ENCODE assay signal across 20 cellular contexts in the genomic region with DNA sequence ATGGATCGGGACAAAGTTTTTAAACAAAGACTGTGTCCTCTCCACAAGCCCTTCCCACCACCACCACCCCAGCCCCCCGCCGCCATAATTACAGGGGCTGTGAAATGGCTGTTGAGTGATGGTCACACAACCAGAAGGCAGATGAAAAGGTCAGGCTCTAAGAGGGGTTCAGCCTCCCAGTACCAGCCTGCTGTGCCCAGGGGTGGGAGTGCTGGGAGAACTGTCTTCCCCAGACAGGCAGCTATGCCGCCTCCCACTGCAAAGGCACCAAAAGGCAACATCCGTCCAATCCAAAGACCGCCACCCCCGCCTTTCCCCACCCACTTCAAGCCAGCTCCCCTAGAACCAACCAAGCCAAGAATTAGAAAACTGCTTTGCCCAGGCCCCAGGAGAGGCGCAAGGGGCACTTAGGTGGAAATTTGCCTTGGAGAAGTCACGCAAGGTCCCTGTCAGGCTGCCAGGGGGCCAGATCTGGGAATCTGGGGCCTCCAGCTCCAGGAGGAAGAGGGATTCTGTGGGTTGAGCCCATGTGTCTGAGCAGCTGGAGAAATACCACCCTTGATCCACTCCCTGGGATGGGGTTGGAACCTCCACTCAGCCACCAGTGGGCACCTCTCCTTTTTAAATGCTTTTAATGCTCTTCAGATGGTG. TPM values are rescaled to one million over a fixed set of nuclear protein-coding genes. Genes with fewer than 3 reads are reported as not detected.
DNase-seq lines count a peak whose midpoint lies in the region; ATAC-seq, FAIRE-seq and TF ChIP-seq lines count a peak whose summit lies in the region.
"Had no signal": no experiment of that assay in that cellular context is flagged by ENCODE, and none has a peak within 500 bp of the region (broad histone marks: within the 10 kb centered on the region; RNA-seq: fewer than 3 reads in every experiment).

No MANE protein-coding gene starts in this region.

- H3K9me3 ChIP-seq in cardiac muscle cell (ENCODE audit: low read depth), result no peaks in the 10 kb centered on the region
- H3K9me3 ChIP-seq in kidney (ENCODE audit: control insufficient read depth in 1 of 2, low read length in 2 of 2), result no peaks in the 10 kb centered on the region
- H3K9me3 ChIP-seq in stomach, result no peaks in the 10 kb centered on the region
- H3K9me3 ChIP-seq: body of pancreas had no signal

- H3K36me3 ChIP-seq in cardiac muscle cell (peaks cover 15% of the 10 kb centered on the region), kidney (ENCODE audit: control insufficient read depth in 1 of 2, insufficient read depth in 2 of 2, low read length in 2 of 2) (peaks cover 15 to 16% of the 10 kb centered on the region in 2 donors), stomach (peaks cover 62 to 93% (median 91%) of the 10 kb centered on the region in 4 donors)

- DNase-seq in cardiac muscle cell (ENCODE audit: low read depth in 1 of 2, low spot score in 1 of 2), result no peak
- no peak for DNase-seq in left ventricle myocardium superior
- peak; percentile 22 for DNase-seq in NCI-H69 (lab: John Stamatoyannopoulos, UW)
- DNase-seq in kidney, result peak; percentile 25
- DNase-seq in stomach, result no peak
- DNase-seq in NCI-H510A (lab: John Stamatoyannopoulos, UW), result no peak
- DNase-seq in islet precursor cell, result no peak
- DNase-seq: activated CD8-positive, alpha-beta memory T cell treated with anti-CD3 and anti-CD28 coated beads, Interleukin-2, amount 10 ng/mL, durations not matched to agents 7 days and 5 days; activated naive CD4-positive, alpha-beta T cell treated with anti-CD3 and anti-CD28 coated beads, Interleukin-2, amount 50 U/mL, for 16 hours; body of pancreas; mammary epithelial cell; NCI-H146; NCI-H345; NK-92 treated with Interleukin-12 subunit alpha and Interleukin-12 subunit beta, amount 100 ng/mL, for 24 hours had no signal

- TF ChIP-seq CTCF in cardiac muscle cell (IDR thresholded peaks at IDR 0.05; ENCODE audit: low read depth, low read length) (no peak), kidney (IDR thresholded peaks at IDR 0.05; ENCODE audit: borderline replicate concordance, extremely low read depth, insufficient read depth) (no peak), stomach (IDR thresholded peaks at IDR 0.05) (no peak)

- no peak for TF ChIP-seq POLR2A in stomach (IDR thresholded peaks at IDR 0.05)

- ATAC-seq in left ventricle myocardium superior (no peak), HG02973 (IDR thresholded peaks at IDR 0.05; ENCODE audit: unreplicated experiment) (no peak)
- ATAC-seq: activated CD8-positive, alpha-beta memory T cell treated with anti-CD3 and anti-CD28 coated beads, Interleukin-2, amount 10 ng/mL, durations not matched to agents 7 days and 5 days; body of pancreas; WTC11 had no signal

- H3K4me1 ChIP-seq in cardiac muscle cell (ENCODE audit: low read depth) (no peaks in the 10 kb centered on the region), kidney (ENCODE audit: control insufficient read depth in 1 of 2, insufficient read depth in 1 of 2, low read depth in 1 of 2, low read length in 2 of 2) (peaks cover 5 to 9% of the 10 kb centered on the region in 2 donors), stomach (peaks cover 9 to 42% (median 31%) of the 10 kb centered on the region in 4 donors)

- TF ChIP-seq EP300 in stomach (IDR thresholded peaks at IDR 0.05), result no peak

- WGBS in stomach, 5 donors, result 83 to 90% (median 88%) methylated on average over 9 of the region's 9 CpGs

- no peak overlapping the region for H3K9ac ChIP-seq in kidney (ENCODE audit: low read length in 2 of 2)

- intact Hi-C loops in left ventricle myocardium superior (cut with micrococcal nuclease), result no loop called here
- intact Hi-C loops in kidney (cut with DNase I), result no loop called here
- intact Hi-C loops in stomach (cut with DNase I; ENCODE audit: low total_unique reads), result no loop called here

- no peak for FAIRE-seq in kidney (lab: Jason Lieb, UNC)

- no peak overlapping the region for H3K4me3 ChIP-seq in cardiac muscle cell
- H3K4me3 ChIP-seq in kidney (ENCODE audit: low read length in 2 of 2), result no peak overlapping the region
- H3K4me3 ChIP-seq in stomach, result no peak overlapping the region
- H3K4me3 ChIP-seq: body of pancreas had no signal

- H3K27ac ChIP-seq in cardiac muscle cell (peak overlapping the region; percentile 43), kidney (ENCODE audit: low read depth in 2 of 2, low read length in 2 of 2) (peak overlapping the region in 1 of 2 donors; percentile 0), stomach (peak overlapping the region in 3 of 5 donors; percentile 11 to 29 (median 27))

- H3K27me3 ChIP-seq in cardiac muscle cell, result no peaks in the 10 kb centered on the region
- no peaks in the 10 kb centered on the region for H3K27me3 ChIP-seq in stomach
- H3K27me3 ChIP-seq: body of pancreas had no signal

RNA-seq across cellular contexts. Expression of gene CARHSP1, which starts 14.4 kb away (rescaled TPM):
- total RNA-seq in cardiac muscle cell, result 158 and 165 TPM in 2 replicates
- 125 and 174 TPM in 2 replicates for polyA plus RNA-seq in cardiac muscle cell
- 23.8 TPM for total RNA-seq in left ventricle myocardium superior
- 134 TPM for total RNA-seq in kidney
- polyA plus RNA-seq in kidney (ENCODE audit: insufficient read depth, low read depth, low replicate concordance), result 130 TPM
- total RNA-seq in stomach, result 10 to 100 TPM in 4 of 5 donors, 1 to 10 TPM in 1; 2.0 to 78.6 (median 36.4) TPM
- polyA plus RNA-seq in stomach, result 100 to 1,000 TPM in 2 of 3 donors, 10 to 100 TPM in 1; 95.5 to 190 (median 149) TPM

RNA-seq across cellular contexts. Expression of gene LITAFD, which starts 27.7 kb away (rescaled TPM):
- not detected in 2 replicates for total RNA-seq in cardiac muscle cell
- polyA plus RNA-seq in cardiac muscle cell, result 0.43 TPM in 1 of 2 replicates, not detected in the other
- total RNA-seq in left ventricle myocardium superior, result not detected
- not detected for total RNA-seq in kidney
- polyA plus RNA-seq in kidney (ENCODE audit: insufficient read depth, low read depth, low replicate concordance), result not detected
- total RNA-seq in stomach, result not detected
- polyA plus RNA-seq in stomach, result not detected
- total RNA-seq: activated CD8-positive, alpha-beta memory T cell treated with anti-CD3 and anti-CD28 coated beads, Interleukin-2, amount 10 ng/mL, durations not matched to agents 7 days and 5 days; body of pancreas; dermis microvascular lymphatic vessel endothelial cell; mammary epithelial cell; MCF 10A; T-helper 1 cell treated with Interleukin-12 subunit alpha and Interleukin-12 subunit beta and Interleukin-4 antibody, amounts not matched to agents 30 ng/mL and 1 ng/mL, for 36 hours; WTC11 had no signal
- polyA plus RNA-seq: esophagus, mammary epithelial cell had no signal

RNA-seq across cellular contexts. Expression of gene PMM2, which starts 56.8 kb away (rescaled TPM):
- 12.2 and 14.2 TPM in 2 replicates for total RNA-seq in cardiac muscle cell
- polyA plus RNA-seq in cardiac muscle cell, result 11.7 and 12.9 TPM in 2 replicates
- total RNA-seq in left ventricle myocardium superior, result 15.3 TPM
- total RNA-seq in kidney, result 39.5 TPM
- 21.5 TPM for polyA plus RNA-seq in kidney (ENCODE audit: insufficient read depth, low read depth, low replicate concordance)
- total RNA-seq in stomach, result 10 to 100 TPM; 36.8 to 89.3 (median 51.8) TPM
- polyA plus RNA-seq in stomach, result 10 to 100 TPM; 15.1 to 27.2 (median 16.8) TPM

RNA-seq across cellular contexts. Expression of gene TMEM186, which starts 57.0 kb away (rescaled TPM):
- total RNA-seq in cardiac muscle cell (8.1 TPM in 2 replicates), left ventricle myocardium superior (13.0 TPM), kidney (11.0 TPM), stomach (10 to 100 TPM in 1 of 5 donors, 1 to 10 TPM in 3, not detected in 1; 5.3 to 12.9 (median 8.1) TPM)
- polyA plus RNA-seq in cardiac muscle cell (23.9 and 38.3 TPM in 2 replicates), kidney (ENCODE audit: insufficient read depth, low read depth, low replicate concordance) (20.2 TPM), stomach (10 to 100 TPM in 1 of 3 donors, 1 to 10 TPM in 2; 5.3 to 10.4 (median 6.3) TPM)

Comparison
In these comparisons a context has a peak if more than half of its experiments do, and no peak if none do; other contexts are left out.
1. DNase-seq: peak in NCI-H69 (single experiment) and kidney (single experiment); none in cardiac muscle cell (0 of 2), left ventricle myocardium superior (single experiment), stomach (single experiment), NCI-H510A (single experiment) and islet precursor cell (single experiment).